In the genomic region with DNA sequence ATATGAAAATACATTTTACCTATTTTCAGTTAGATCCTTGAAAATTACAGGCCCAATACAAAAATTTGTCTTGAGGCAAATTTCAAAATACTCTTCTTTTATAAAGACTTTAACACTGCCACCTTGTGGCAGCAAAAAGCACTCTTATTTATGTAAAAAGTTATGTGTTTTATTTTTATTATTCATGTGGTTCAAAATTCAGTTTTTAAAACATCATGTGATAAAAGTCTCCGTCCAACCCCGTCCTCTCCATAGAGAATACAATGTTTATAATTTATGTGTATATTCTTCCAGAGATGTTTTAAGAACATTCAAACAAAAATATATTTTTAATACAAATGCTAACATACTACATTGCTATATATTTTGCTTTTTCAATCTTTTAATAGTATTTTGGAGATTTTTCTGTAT, we compare ENCODE assay signal across 8 cellular contexts. TPM values are rescaled to one million over a fixed set of nuclear protein-coding genes. Genes with fewer than 3 reads are reported as not detected.
A peak's percentile ranks its signal among the peaks of the same experiment; 100 is the strongest.
DNase-seq lines count a peak whose midpoint lies in the region; ATAC-seq and TF ChIP-seq lines count a peak whose summit lies in the region.

No MANE protein-coding gene starts in this region.

- no peak overlapping the region for H3K27ac Mint-ChIP-seq in activated T-helper 17 cell treated with anti-CD3 and anti-CD28 coated beads, Interleukin-2, amount 50 U/mL, for 72 hours

- H3K27me3 Mint-ChIP-seq in activated T-helper 17 cell treated with anti-CD3 and anti-CD28 coated beads, Interleukin-2, amount 50 U/mL, for 72 hours: peaks cover 3% of the 10 kb centered on the region

- H3K36me3 ChIP-seq in RWPE2 (ENCODE audit: low read depth) (no peaks in the 10 kb centered on the region), skeletal muscle satellite cell (ENCODE audit: insufficient read depth, low read length) (no peaks in the 10 kb centered on the region)

- H3K9ac ChIP-seq in skeletal muscle satellite cell (ENCODE audit: low read depth, low read length): peak overlapping the region; percentile 34

- peak; percentile 1 for DNase-seq in COLO668 (lab: John Stamatoyannopoulos, UW; ENCODE audit: unreplicated experiment)
- DNase-seq in HT-29 (ENCODE audit: low spot score): peak; percentile 48
- no peak for DNase-seq in RWPE2 (ENCODE audit: low spot score)
- peak; percentile 51 for DNase-seq in fibroblast of gingiva (ENCODE audit: low read depth)
- no peak for DNase-seq in retina

- no peaks in the 10 kb centered on the region for H3K4me1 Mint-ChIP-seq in activated T-helper 17 cell treated with anti-CD3 and anti-CD28 coated beads, Interleukin-2, amount 50 U/mL, for 72 hours

- no peak overlapping the region for H3K4me2 ChIP-seq in skeletal muscle satellite cell (ENCODE audit: low read length)

- ATAC-seq in RWPE2 (ENCODE audit: low read depth) (no peak), GM19463 (IDR thresholded peaks at IDR 0.05; ENCODE audit: unreplicated experiment) (no peak)
- no peak for ATAC-seq in activated T-helper 17 cell treated with anti-CD3 and anti-CD28 coated beads, Interleukin-2, amount 50 U/mL, for 72 hours (replicated peaks)

- H3K4me1 ChIP-seq in RWPE2 (ENCODE audit: insufficient read depth, poor library complexity, severe bottlenecking): no peaks in the 10 kb centered on the region
- peaks cover 5% of the 10 kb centered on the region for H3K4me1 ChIP-seq in skeletal muscle satellite cell (ENCODE audit: control insufficient read depth, insufficient read depth, low read length)

- H3K4me3 ChIP-seq in RWPE2 (ENCODE audit: severe bottlenecking) (no peak overlapping the region), skeletal muscle satellite cell (ENCODE audit: low read length) (no peak overlapping the region)

- no peaks in the 10 kb centered on the region for H3K9me3 Mint-ChIP-seq in activated T-helper 17 cell treated with anti-CD3 and anti-CD28 coated beads, Interleukin-2, amount 50 U/mL, for 72 hours

- H3K27me3 ChIP-seq in RWPE2 (ENCODE audit: insufficient read depth, poor library complexity, severe bottlenecking) (no peaks in the 10 kb centered on the region), skeletal muscle satellite cell (ENCODE audit: control insufficient read depth, insufficient read depth, low read length) (no peaks in the 10 kb centered on the region)

- H3K27ac ChIP-seq in RWPE2 (ENCODE audit: poor library complexity, severe bottlenecking): no peak overlapping the region

- no peaks in the 10 kb centered on the region for H3K9me3 ChIP-seq in RWPE2 (ENCODE audit: severe bottlenecking)
- H3K9me3 ChIP-seq in skeletal muscle satellite cell (replicated peaks; ENCODE audit: low read length): no peaks in the 10 kb centered on the region

- peak; percentile 86 for TF ChIP-seq CTCF in RWPE2 (IDR thresholded peaks at IDR 0.05; ENCODE audit: poor library complexity, severe bottlenecking)

- H3K36me3 Mint-ChIP-seq in activated T-helper 17 cell treated with anti-CD3 and anti-CD28 coated beads, Interleukin-2, amount 50 U/mL, for 72 hours (ENCODE audit: low read depth): no peaks in the 10 kb centered on the region

- no peak overlapping the region for H3K4me3 Mint-ChIP-seq in activated T-helper 17 cell treated with anti-CD3 and anti-CD28 coated beads, Interleukin-2, amount 50 U/mL, for 72 hours

RNA-seq across cellular contexts. Expression of gene TRIM59, which starts 36.9 kb away (rescaled TPM):
- total RNA-seq in HT-29 (2014; rRNA removed; shearing (Covaris generic)): 5.1 and 6.1 TPM in 2 replicates
- 14.2 and 15.7 TPM in 2 replicates for total RNA-seq in skeletal muscle satellite cell (2012; rRNA removed)
- total RNA-seq in activated T-helper 17 cell treated with anti-CD3 and anti-CD28 coated beads, Interleukin-2, amount 50 U/mL, for 72 hours: 10 to 100 TPM; 39.2 to 41.1 TPM

Comparison
In these comparisons a context has a peak if more than half of its experiments do, and no peak if none do; other contexts are left out.
1. DNase-seq: peak in COLO668 (single experiment), HT-29 (single experiment) and fibroblast of gingiva (single experiment); none in RWPE2 (single experiment) and retina (single experiment).